Comparison of ENCODE assay signal across 14 cellular contexts in genomic region chr6:137001287-137001976, GRCh38. TPM values are rescaled to one million over a fixed set of nuclear protein-coding genes. Genes with fewer than 3 reads are reported as not detected.
DNase-seq lines count a peak whose midpoint lies in the region; ATAC-seq and TF ChIP-seq lines count a peak whose summit lies in the region.
"Had no signal": no experiment of that assay in that cellular context is flagged by ENCODE, and none has a peak within 500 bp of the region (broad histone marks: within the 10 kb centered on the region; RNA-seq: fewer than 3 reads in every experiment).

No MANE protein-coding gene starts in this region.

- TF ChIP-seq CTCF in H9 (conservative IDR thresholded peaks at IDR 0.05), result no peak
- TF ChIP-seq CTCF in epithelial cell of esophagus (IDR thresholded peaks at IDR 0.05; ENCODE audit: insufficient read depth, low read depth, low read length, missing control alignments), result no peak
- TF ChIP-seq CTCF in neural progenitor cell (IDR thresholded peaks at IDR 0.05), result no peak

- WGBS in H9 (ENCODE audit: extremely low coverage, insufficient read length, low lambda C conversion rate), result no CpG with 5 or more reads among the region's 17 CpGs

- H3K27ac ChIP-seq in H9 (ENCODE audit: insufficient read length, low read depth, low read length), result no peak overlapping the region
- H3K27ac ChIP-seq in neural progenitor cell, result no peak overlapping the region
- H3K27ac ChIP-seq: SK-N-MC, upper lobe of left lung had no signal

- no peak overlapping the region for H2AK5ac ChIP-seq in H9 (ENCODE audit: insufficient read length, low read length)

- H3K27ac Mint-ChIP-seq in H9, result peak overlapping the region in 2 of 3 experiments; percentile 27 to 93; a peak in 3 of 7 replicates
- no peak overlapping the region for H3K27ac Mint-ChIP-seq in neural progenitor cell
- H3K27ac Mint-ChIP-seq: dendritic cell treated with granulocyte-macrophage colony-stimulating factor and Interleukin-4, amounts not matched to agents 40 ng/mL and 50 ng/mL, for 4 days had no signal

- H2BK120ac ChIP-seq in H9 (ENCODE audit: low read depth, low read length, poor library complexity, severe bottlenecking), result no peak overlapping the region

- no peaks in the 10 kb centered on the region for H3F3A ChIP-seq in neural progenitor cell (ENCODE audit: low read depth)

- peak overlapping the region; percentile 43 to 78 for H3K4me3 Mint-ChIP-seq in H9
- no peak overlapping the region for H3K4me3 Mint-ChIP-seq in neural progenitor cell
- H3K4me3 Mint-ChIP-seq: dendritic cell treated with granulocyte-macrophage colony-stimulating factor and Interleukin-4, amounts not matched to agents 40 ng/mL and 50 ng/mL, for 4 days had no signal

- no peak overlapping the region for H2BK20ac ChIP-seq in H9 (ENCODE audit: low read depth, low read length, poor library complexity, severe bottlenecking)

- no peaks in the 10 kb centered on the region for H3K36me3 ChIP-seq in neural progenitor cell
- H3K36me3 ChIP-seq: upper lobe of left lung had no signal

- H3K23me2 ChIP-seq in H9 (ENCODE audit: insufficient read length, low read depth, low read length, poor library complexity, severe bottlenecking), result peaks cover 6% of the 10 kb centered on the region

- H3K9me3 ChIP-seq in H9 (ENCODE audit: control insufficient read depth, low read depth, low read length) (no peaks in the 10 kb centered on the region), neural progenitor cell (ENCODE audit: low read depth) (no peaks in the 10 kb centered on the region)
- H3K9me3 ChIP-seq: upper lobe of left lung had no signal

- H3T11ph ChIP-seq in H9 (ENCODE audit: low read length), result no peak overlapping the region

- H2BK5ac ChIP-seq in H9 (ENCODE audit: insufficient read length, low read length), result no peak overlapping the region

- H2BK12ac ChIP-seq in H9 (ENCODE audit: insufficient read length, low read depth, low read length), result no peak overlapping the region

- no peak overlapping the region for H3K4ac ChIP-seq in H9 (ENCODE audit: low read depth, low read length)

- no peak overlapping the region for H3K23ac ChIP-seq in H9 (ENCODE audit: insufficient read length, low read depth, low read length)

- H3K79me1 ChIP-seq in H9 (ENCODE audit: insufficient read depth, low read depth, low read length, poor library complexity, severe bottlenecking), result no peaks in the 10 kb centered on the region

- H3K9me3 Mint-ChIP-seq in H9 (no peaks in the 10 kb centered on the region), neural progenitor cell (peaks cover 2% of the 10 kb centered on the region)
- H3K9me3 Mint-ChIP-seq: dendritic cell treated with granulocyte-macrophage colony-stimulating factor and Interleukin-4, amounts not matched to agents 40 ng/mL and 50 ng/mL, for 4 days had no signal

- H4K91ac ChIP-seq in H9 (ENCODE audit: insufficient read length, low read depth, low read length), result no peak overlapping the region

- H2BK15ac ChIP-seq in H9 (ENCODE audit: low read depth, low read length), result no peak overlapping the region

- DNase-seq in H9 (peak; percentile 48), NCI-H2196 treated with DMSO at 0.1 percent for 48 hours (lab: John Stamatoyannopoulos, UW; ENCODE audit: unreplicated experiment) (peak; percentile 19), epithelial cell of esophagus (ENCODE audit: low read depth) (peak; percentile 83), neural progenitor cell (ENCODE audit: low spot score) (peak; percentile 20), AG08395 (ENCODE audit: low spot score) (no peak)
- DNase-seq: activated CD4-positive, CD25-positive, alpha-beta regulatory T cell treated with anti-CD3 and anti-CD28 coated beads, Interleukin-2, amount 50 U/mL, for 72 hours; activated naive CD4-positive, alpha-beta T cell; head of caudate nucleus; NCI-H187 treated with DMSO at 0.1 percent for 48 hours; upper lobe of left lung had no signal

- peak overlapping the region; percentile 43; the same call in 1 of the 2 replicates for H3K14ac ChIP-seq in H9 (ENCODE audit: insufficient read depth, low read length)

- H3K18ac ChIP-seq in H9 (ENCODE audit: insufficient read length, low read depth, low read length), result no peak overlapping the region

- H2AFZ ChIP-seq in H9 (ENCODE audit: low read length), result no peak overlapping the region
- peak overlapping the region; percentile 96 for H2AFZ ChIP-seq in neural progenitor cell (replicated peaks)

- H3K79me2 ChIP-seq in H9 (ENCODE audit: insufficient read depth, low read length), result no peaks in the 10 kb centered on the region
- H3K79me2 ChIP-seq in neural progenitor cell (ENCODE audit: low read depth), result no peaks in the 10 kb centered on the region

- no peak overlapping the region for H4K5ac ChIP-seq in H9 (ENCODE audit: insufficient read length, low read depth, low read length)

- H3K4me3 ChIP-seq in epithelial cell of esophagus (ENCODE audit: low read length) (no peak overlapping the region), neural progenitor cell (no peak overlapping the region)
- H3K4me3 ChIP-seq: SK-N-MC, upper lobe of left lung had no signal

- peaks cover 3% of the 10 kb centered on the region; the same call in 1 of the 2 replicates for H3K4me1 ChIP-seq in H9 (ENCODE audit: insufficient read depth, low read length)
- no peaks in the 10 kb centered on the region for H3K4me1 ChIP-seq in neural progenitor cell
- H3K4me1 ChIP-seq: upper lobe of left lung had no signal

- H4K8ac ChIP-seq in H9 (replicated peaks; ENCODE audit: insufficient read length, low read depth, low read length), result no peak overlapping the region

- no peaks in the 10 kb centered on the region for H3K27me3 ChIP-seq in H9 (ENCODE audit: insufficient read depth, low read length)
- peaks cover 9% of the 10 kb centered on the region for H3K27me3 ChIP-seq in neural progenitor cell
- H3K27me3 ChIP-seq: upper lobe of left lung had no signal

- H3K9ac ChIP-seq in H9 (ENCODE audit: extremely low read depth, insufficient read length, low read length) (peak overlapping the region; percentile 14), neural progenitor cell (no peak overlapping the region)

- H4K20me1 ChIP-seq in H9 (ENCODE audit: control insufficient read depth, insufficient read depth, insufficient read length) (no peaks in the 10 kb centered on the region), neural progenitor cell (ENCODE audit: low read depth) (no peaks in the 10 kb centered on the region)

- H3K56ac ChIP-seq in H9 (ENCODE audit: insufficient read length, low read depth, low read length), result no peak overlapping the region

- H3K36me3 Mint-ChIP-seq in H9 (ENCODE audit: insufficient read depth in 1 of 3, low read depth in 3 of 3) (no peaks in the 10 kb centered on the region), neural progenitor cell (no peaks in the 10 kb centered on the region)

- H3K4me2 ChIP-seq in H9 (ENCODE audit: insufficient read depth, insufficient read length, low read length), result peak overlapping the region; percentile 85
- H3K4me2 ChIP-seq in neural progenitor cell, result peak overlapping the region; percentile 41

- H3K27me3 Mint-ChIP-seq in H9 (ENCODE audit: low read depth) (peaks cover 14% of the 10 kb centered on the region), neural progenitor cell (ENCODE audit: insufficient read depth, low read depth) (peaks cover 5% of the 10 kb centered on the region)

- no peak for ATAC-seq in HG03280 (IDR thresholded peaks at IDR 0.05; ENCODE audit: unreplicated experiment)
- no peak for ATAC-seq in HG02623 (IDR thresholded peaks at IDR 0.05; ENCODE audit: unreplicated experiment)

- H3K4me1 Mint-ChIP-seq in H9 (peaks cover 19 to 20% of the 10 kb centered on the region in 2 experiments), neural progenitor cell (peaks cover 12% of the 10 kb centered on the region)

RNA-seq across cellular contexts. Expression of gene IL20RA, which starts 43.3 kb away (rescaled TPM):
- total RNA-seq in H9 (2021) (0.55 and 0.74 TPM in 2 replicates), neural progenitor cell (ENCODE audit: low replicate concordance) (not detected in 2 replicates)
